Comparison of ENCODE assay signal across 10 cellular contexts in the genomic region with DNA sequence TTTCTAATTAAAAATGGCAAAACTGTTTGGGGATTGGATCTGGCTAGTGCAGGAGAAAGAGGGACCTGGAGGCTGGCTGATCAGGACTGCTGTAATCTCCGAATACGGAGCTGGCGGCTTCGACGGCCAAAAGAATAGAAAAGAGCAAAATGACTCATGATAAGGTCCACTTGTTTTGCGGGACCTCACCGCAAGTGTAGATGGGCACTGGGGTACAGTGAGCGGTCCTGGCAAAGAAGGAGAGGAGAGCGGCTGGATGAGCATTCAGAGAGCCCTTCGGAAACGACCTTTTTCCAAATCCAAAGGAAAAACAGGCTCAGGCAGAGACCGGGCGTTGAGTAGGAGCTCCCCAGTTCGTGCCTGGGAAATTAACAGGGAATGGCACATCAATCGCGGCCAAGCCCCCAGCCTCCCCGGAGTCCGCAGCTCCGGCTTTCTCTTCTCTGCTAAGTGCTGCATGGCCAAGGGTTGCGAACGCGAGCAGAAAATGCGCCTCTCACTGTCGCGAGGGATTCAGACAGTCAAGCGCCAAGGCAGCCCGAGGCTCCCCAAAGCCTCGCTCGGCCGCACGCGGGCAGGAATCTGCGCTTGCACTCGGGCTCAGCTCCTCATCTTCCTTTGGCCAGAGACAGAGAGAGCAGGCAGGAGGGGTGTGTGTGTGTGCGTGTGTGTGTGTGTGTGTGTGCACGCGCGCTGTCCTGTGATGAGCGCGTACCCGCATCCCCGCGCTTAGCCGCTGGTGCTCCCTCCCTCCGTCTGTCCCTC.
A peak's percentile ranks its signal among the peaks of the same experiment; 100 is the strongest.
DNase-seq lines count a peak whose midpoint lies in the region; ATAC-seq and TF ChIP-seq lines count a peak whose summit lies in the region.
"Had no signal": no experiment of that assay in that cellular context is flagged by ENCODE, and none has a peak within 500 bp of the region (broad histone marks: within the 10 kb centered on the region; RNA-seq: fewer than 3 reads in every experiment).

No MANE protein-coding gene starts in this region.

- TF ChIP-seq CTCF in foreskin fibroblast (IDR thresholded peaks at IDR 0.05; ENCODE audit: low read depth, low read length), result no peak

- DNase-seq in D341Med (ENCODE audit: low spot score) (peak; percentile 67), NCI-H748 (lab: John Stamatoyannopoulos, UW; ENCODE audit: unreplicated experiment) (peak; percentile 76), foreskin fibroblast (peak; percentile 26 to 45), nucleus accumbens (lab: John Stamatoyannopoulos, UW) (peak in 49 of 56 donors; percentile 7 to 72 (median 44)), GOT3 (lab: John Stamatoyannopoulos, UW) (no peak)
- DNase-seq in stimulated activated CD4-positive, alpha-beta T cell treated with anti-CD3 and anti-CD28 coated beads, Interleukin-2, amount 100 ng/mL, for 48 hours, result no peak
- DNase-seq: activated CD8-positive, alpha-beta memory T cell treated with anti-CD3 and anti-CD28 coated beads for 24 hours had no signal

- H3K4me3 ChIP-seq in foreskin fibroblast (ENCODE audit: low read depth in 1 of 2, low read length in 2 of 2), result peak overlapping the region in 1 of 2 donors; percentile 35
- H3K4me3 ChIP-seq: K562 had no signal

- ATAC-seq in GM18907 (IDR thresholded peaks at IDR 0.05; ENCODE audit: unreplicated experiment) (no peak), HG03520 (IDR thresholded peaks at IDR 0.05; ENCODE audit: unreplicated experiment) (no peak)
- ATAC-seq: K562 had no signal

Comparison
In these comparisons a context has a peak if more than half of its experiments do, and no peak if none do; other contexts are left out.
1. DNase-seq: peak in D341Med (single experiment), NCI-H748 (single experiment), foreskin fibroblast (2 of 2) and nucleus accumbens (49 of 56); none in stimulated activated CD4-positive, alpha-beta T cell treated with anti-CD3 and anti-CD28 coated beads, Interleukin-2, amount 100 ng/mL, for 48 hours (0 of 2) and GOT3 (single experiment).